In the genomic region with DNA sequence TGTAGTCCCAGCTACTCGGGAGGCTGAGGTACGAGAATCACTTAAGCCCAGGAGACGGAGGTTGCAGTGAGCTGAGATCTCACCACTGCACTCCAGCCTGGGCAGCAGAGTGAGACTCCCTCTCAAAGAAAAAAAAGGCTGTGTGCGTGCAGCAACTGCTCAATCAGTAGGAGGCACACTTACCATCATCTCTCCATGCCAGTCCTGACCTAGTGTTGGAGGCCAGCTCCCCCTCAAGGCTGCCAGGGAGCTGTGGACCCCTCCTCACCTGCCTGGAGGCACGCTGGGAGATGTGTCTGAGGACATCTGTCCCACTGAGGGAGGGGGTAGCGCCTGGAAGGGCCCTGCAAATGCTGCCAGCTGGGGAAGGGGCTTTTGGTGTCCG, we compare ENCODE assay signal across 1 cellular context.
TF ChIP-seq lines count a peak whose summit lies in the region.

No MANE protein-coding gene starts in this region.

TF ChIP-seq in GM23338, 12 proteins besides CTCF, POLR2A, EP300 and RAD21 (continued from another document):
- TF ChIP-seq, protein P1, sequence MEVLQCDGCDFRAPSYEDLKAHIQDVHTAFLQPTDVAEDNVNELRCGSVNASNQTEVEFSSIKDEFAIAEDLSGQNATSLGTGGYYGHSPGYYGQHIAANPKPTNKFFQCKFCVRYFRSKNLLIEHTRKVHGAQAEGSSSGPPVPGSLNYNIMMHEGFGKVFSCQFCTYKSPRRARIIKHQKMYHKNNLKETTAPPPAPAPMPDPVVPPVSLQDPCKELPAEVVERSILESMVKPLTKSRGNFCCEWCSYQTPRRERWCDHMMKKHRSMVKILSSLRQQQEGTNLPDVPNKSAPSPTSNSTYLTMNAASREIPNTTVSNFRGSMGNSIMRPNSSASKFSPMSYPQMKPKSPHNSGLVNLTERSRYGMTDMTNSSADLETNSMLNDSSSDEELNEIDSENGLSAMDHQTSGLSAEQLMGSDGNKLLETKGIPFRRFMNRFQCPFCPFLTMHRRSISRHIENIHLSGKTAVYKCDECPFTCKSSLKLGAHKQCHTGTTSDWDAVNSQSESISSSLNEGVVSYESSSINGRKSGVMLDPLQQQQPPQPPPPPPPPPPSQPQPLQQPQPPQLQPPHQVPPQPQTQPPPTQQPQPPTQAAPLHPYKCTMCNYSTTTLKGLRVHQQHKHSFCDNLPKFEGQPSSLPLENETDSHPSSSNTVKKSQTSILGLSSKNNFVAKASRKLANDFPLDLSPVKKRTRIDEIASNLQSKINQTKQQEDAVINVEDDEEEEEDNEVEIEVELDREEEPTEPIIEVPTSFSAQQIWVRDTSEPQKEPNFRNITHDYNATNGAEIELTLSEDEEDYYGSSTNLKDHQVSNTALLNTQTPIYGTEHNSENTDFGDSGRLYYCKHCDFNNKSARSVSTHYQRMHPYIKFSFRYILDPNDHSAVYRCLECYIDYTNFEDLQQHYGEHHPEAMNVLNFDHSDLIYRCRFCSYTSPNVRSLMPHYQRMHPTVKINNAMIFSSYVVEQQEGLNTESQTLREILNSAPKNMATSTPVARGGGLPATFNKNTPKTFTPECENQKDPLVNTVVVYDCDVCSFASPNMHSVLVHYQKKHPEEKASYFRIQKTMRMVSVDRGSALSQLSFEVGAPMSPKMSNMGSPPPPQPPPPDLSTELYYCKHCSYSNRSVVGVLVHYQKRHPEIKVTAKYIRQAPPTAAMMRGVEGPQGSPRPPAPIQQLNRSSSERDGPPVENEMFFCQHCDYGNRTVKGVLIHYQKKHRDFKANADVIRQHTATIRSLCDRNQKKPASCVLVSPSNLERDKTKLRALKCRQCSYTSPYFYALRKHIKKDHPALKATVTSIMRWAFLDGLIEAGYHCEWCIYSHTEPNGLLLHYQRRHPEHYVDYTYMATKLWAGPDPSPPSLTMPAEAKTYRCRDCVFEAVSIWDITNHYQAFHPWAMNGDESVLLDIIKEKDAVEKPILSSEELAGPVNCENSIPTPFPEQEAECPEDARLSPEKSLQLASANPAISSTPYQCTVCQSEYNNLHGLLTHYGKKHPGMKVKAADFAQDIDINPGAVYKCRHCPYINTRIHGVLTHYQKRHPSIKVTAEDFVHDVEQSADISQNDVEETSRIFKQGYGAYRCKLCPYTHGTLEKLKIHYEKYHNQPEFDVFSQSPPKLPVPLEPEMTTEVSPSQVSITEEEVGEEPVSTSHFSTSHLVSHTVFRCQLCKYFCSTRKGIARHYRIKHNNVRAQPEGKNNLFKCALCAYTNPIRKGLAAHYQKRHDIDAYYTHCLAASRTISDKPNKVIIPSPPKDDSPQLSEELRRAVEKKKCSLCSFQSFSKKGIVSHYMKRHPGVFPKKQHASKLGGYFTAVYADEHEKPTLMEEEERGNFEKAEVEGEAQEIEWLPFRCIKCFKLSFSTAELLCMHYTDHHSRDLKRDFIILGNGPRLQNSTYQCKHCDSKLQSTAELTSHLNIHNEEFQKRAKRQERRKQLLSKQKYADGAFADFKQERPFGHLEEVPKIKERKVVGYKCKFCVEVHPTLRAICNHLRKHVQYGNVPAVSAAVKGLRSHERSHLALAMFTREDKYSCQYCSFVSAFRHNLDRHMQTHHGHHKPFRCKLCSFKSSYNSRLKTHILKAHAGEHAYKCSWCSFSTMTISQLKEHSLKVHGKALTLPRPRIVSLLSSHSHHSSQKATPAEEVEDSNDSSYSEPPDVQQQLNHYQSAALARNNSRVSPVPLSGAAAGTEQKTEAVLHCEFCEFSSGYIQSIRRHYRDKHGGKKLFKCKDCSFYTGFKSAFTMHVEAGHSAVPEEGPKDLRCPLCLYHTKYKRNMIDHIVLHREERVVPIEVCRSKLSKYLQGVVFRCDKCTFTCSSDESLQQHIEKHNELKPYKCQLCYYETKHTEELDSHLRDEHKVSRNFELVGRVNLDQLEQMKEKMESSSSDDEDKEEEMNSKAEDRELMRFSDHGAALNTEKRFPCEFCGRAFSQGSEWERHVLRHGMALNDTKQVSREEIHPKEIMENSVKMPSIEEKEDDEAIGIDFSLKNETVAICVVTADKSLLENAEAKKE (CRISPR knock-in tag; IDR thresholded peaks at IDR 0.05), result no peak
- TF ChIP-seq ZNF114 (CRISPR knock-in tag; IDR thresholded peaks at IDR 0.05) (no peak), ZNF331 (CRISPR knock-in tag; IDR thresholded peaks at IDR 0.05; ENCODE audit: low read depth) (no peak)
- TF ChIP-seq, protein P2, sequence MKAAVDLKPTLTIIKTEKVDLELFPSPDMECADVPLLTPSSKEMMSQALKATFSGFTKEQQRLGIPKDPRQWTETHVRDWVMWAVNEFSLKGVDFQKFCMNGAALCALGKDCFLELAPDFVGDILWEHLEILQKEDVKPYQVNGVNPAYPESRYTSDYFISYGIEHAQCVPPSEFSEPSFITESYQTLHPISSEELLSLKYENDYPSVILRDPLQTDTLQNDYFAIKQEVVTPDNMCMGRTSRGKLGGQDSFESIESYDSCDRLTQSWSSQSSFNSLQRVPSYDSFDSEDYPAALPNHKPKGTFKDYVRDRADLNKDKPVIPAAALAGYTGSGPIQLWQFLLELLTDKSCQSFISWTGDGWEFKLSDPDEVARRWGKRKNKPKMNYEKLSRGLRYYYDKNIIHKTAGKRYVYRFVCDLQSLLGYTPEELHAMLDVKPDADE (IDR thresholded peaks at IDR 0.05), result no peak
